In the genomic region with DNA sequence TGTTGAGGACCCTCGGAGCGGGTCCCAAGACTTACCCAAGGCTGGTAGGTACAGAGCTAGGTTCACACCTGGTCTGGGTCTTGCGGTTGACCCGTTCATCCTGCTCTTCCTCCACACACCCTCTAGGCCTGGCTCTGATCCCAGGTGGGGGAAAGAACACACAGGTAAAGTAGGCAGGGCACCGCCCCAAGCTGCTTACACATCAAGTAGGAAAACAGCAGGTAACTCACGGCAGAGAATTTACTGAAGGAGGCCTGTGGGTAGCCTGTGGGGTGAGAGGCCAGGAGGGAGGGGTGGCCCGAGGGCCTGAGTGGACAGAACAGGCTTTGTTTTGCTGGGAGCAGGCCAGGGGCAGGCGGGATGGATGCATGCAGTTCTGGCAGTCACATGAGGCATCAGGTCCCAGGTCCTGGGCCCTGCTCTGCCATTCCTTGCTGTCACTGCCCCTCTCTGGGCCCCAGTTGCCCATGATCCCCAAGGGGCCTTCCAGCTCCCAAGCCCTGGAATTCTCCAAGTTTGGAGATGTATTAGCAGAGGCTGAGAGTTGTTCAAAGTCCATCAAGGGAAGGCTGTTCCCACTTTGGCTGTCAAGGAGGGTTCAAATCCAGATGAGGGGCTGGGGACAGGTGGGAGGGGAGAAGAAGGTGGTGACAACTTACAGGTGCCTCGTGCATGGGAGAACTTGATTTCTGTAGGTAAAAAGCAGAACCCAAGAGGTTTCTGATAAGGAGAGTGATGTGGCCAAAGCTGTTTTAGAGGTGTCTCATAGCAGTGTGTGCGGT, we compare ENCODE assay signal across 9 cellular contexts. TPM values are rescaled to one million over a fixed set of nuclear protein-coding genes. Genes with fewer than 3 reads are reported as not detected.
DNase-seq lines count a peak whose midpoint lies in the region; ATAC-seq and TF ChIP-seq lines count a peak whose summit lies in the region.
"Had no signal": no experiment of that assay in that cellular context is flagged by ENCODE, and none has a peak within 500 bp of the region (broad histone marks: within the 10 kb centered on the region; RNA-seq: fewer than 3 reads in every experiment).

No MANE protein-coding gene starts in this region.

- H3K36me3 ChIP-seq in HUES64 (ENCODE audit: insufficient read depth, low read length) (no peaks in the 10 kb centered on the region), smooth muscle cell (ENCODE audit: low read depth) (no peaks in the 10 kb centered on the region), HAP-1 (replicated peaks) (0 out of 2 replicates have a peak, but pooled peaks cover 3% of the 10 kb centered on the region)

- H4K20me1 ChIP-seq in smooth muscle cell (ENCODE audit: low read depth): peaks cover 98% of the 10 kb centered on the region

- TF ChIP-seq CTCF in WTC11 (IDR thresholded peaks at IDR 0.05) (no peak), smooth muscle cell (IDR thresholded peaks at IDR 0.05; ENCODE audit: borderline replicate concordance, insufficient read depth, poor library complexity, severe bottlenecking) (no peak)

- H3K27me3 ChIP-seq in HUES64 (ENCODE audit: insufficient read depth, low read length) (no peaks in the 10 kb centered on the region), smooth muscle cell (ENCODE audit: low read depth) (no peaks in the 10 kb centered on the region), HAP-1 (ENCODE audit: low read depth) (no peaks in the 10 kb centered on the region)

- H3K4me1 ChIP-seq in HUES64 (ENCODE audit: insufficient read depth, low read length): peaks cover 31% of the 10 kb centered on the region
- H3K4me1 ChIP-seq in smooth muscle cell (ENCODE audit: low read depth): peaks cover 58% of the 10 kb centered on the region
- H3K4me1 ChIP-seq in HAP-1: peaks cover 30% of the 10 kb centered on the region

- H3K4me3 Mint-ChIP-seq in WTC11: no peak overlapping the region

- POLR2A ChIA-PET in WTC11 (lab: Charles Lee): no interaction called here

- no peak overlapping the region for H3K4me3 ChIP-seq in HUES64 (ENCODE audit: low read length)
- no peak overlapping the region for H3K4me3 ChIP-seq in smooth muscle cell
- no peak overlapping the region for H3K4me3 ChIP-seq in HAP-1

- no peaks in the 10 kb centered on the region for H3K27me3 Mint-ChIP-seq in WTC11 (ENCODE audit: low read depth)

- in situ Hi-C loops in HAP-1 (cut with MboI; ENCODE audit: low sequenced_read_pairs): no loop called here

- H3K27ac Mint-ChIP-seq in WTC11: peak overlapping the region; percentile 60; the same call in 1 of the 2 replicates

- H3K36me3 Mint-ChIP-seq in WTC11: peaks cover 36% of the 10 kb centered on the region

- ATAC-seq in WTC11: no peak

- H3K4me1 Mint-ChIP-seq in WTC11: peaks cover 72% of the 10 kb centered on the region

- peak overlapping the region; percentile 92 for H3K4me2 ChIP-seq in smooth muscle cell

- CTCF ChIA-PET in WTC11 (lab: Charles Lee): interaction anchor here (2.3 to 2.4 kb wide), 2 partner anchors 10 to 55 kb away, joined by 9 to 13 read pairs; no protein-coding TSS in a partner anchor

- H3K27ac ChIP-seq in HUES64 (ENCODE audit: low read depth, low read length) (peak overlapping the region; percentile 42; the same call in 1 of the 2 replicates), smooth muscle cell (ENCODE audit: low read depth) (peak overlapping the region; percentile 100)

- H3K9me3 ChIP-seq in HUES64 (ENCODE audit: insufficient read depth, low read depth, low read length): peaks cover 10% of the 10 kb centered on the region
- H3K9me3 ChIP-seq in smooth muscle cell (replicated peaks; ENCODE audit: low read depth): no peaks in the 10 kb centered on the region
- peaks cover 16% of the 10 kb centered on the region for H3K9me3 ChIP-seq in HAP-1

- H3K9me3 Mint-ChIP-seq in WTC11: peaks cover 30% of the 10 kb centered on the region

- H2AFZ ChIP-seq in smooth muscle cell (ENCODE audit: low read depth): no peak overlapping the region

- H3K79me2 ChIP-seq in smooth muscle cell (ENCODE audit: low read depth): peaks cover 100% of the 10 kb centered on the region

- H3K9ac ChIP-seq in HUES64 (ENCODE audit: low read depth, low read length): no peak overlapping the region
- H3K9ac ChIP-seq in smooth muscle cell (ENCODE audit: low read depth): peak overlapping the region; percentile 47

- WGBS in HUES64: 89% methylated on average over 10 of the region's 10 CpGs
- WGBS in smooth muscle cell (ENCODE audit: low lambda C conversion rate): 76% methylated on average over 10 of the region's 10 CpGs

- DNase-seq in WTC11 (ENCODE audit: low spot score): no peak
- DNase-seq in kidney tubule cell (ENCODE audit: low spot score): peak; percentile 68
- DNase-seq in smooth muscle cell (lab: John Stamatoyannopoulos, UW; ENCODE audit: unreplicated experiment): no peak
- DNase-seq in HAP-1 (ENCODE audit: low spot score in 2 of 2): no peak
- no peak for DNase-seq in NCI-H1092 (lab: John Stamatoyannopoulos, UW)
- DNase-seq in UCSD-AML1 (lab: John Stamatoyannopoulos, UW; ENCODE audit: unreplicated experiment): no peak
- DNase-seq in inferior parietal cortex (ENCODE audit: extremely low spot score): no peak

- H3F3A ChIP-seq in smooth muscle cell (ENCODE audit: low read depth): peaks cover 19% of the 10 kb centered on the region

TF ChIP-seq in WTC11, 78 proteins besides CTCF, POLR2A, EP300 and RAD21 (continues in another document):
- no peak for TF ChIP-seq NR3C1 (CRISPR knock-in tag; conservative IDR thresholded peaks at IDR 0.05; ENCODE audit: low read depth)
- no peak for TF ChIP-seq MYBL2 (CRISPR knock-in tag; IDR thresholded peaks at IDR 0.05)
- TF ChIP-seq, protein P1, sequence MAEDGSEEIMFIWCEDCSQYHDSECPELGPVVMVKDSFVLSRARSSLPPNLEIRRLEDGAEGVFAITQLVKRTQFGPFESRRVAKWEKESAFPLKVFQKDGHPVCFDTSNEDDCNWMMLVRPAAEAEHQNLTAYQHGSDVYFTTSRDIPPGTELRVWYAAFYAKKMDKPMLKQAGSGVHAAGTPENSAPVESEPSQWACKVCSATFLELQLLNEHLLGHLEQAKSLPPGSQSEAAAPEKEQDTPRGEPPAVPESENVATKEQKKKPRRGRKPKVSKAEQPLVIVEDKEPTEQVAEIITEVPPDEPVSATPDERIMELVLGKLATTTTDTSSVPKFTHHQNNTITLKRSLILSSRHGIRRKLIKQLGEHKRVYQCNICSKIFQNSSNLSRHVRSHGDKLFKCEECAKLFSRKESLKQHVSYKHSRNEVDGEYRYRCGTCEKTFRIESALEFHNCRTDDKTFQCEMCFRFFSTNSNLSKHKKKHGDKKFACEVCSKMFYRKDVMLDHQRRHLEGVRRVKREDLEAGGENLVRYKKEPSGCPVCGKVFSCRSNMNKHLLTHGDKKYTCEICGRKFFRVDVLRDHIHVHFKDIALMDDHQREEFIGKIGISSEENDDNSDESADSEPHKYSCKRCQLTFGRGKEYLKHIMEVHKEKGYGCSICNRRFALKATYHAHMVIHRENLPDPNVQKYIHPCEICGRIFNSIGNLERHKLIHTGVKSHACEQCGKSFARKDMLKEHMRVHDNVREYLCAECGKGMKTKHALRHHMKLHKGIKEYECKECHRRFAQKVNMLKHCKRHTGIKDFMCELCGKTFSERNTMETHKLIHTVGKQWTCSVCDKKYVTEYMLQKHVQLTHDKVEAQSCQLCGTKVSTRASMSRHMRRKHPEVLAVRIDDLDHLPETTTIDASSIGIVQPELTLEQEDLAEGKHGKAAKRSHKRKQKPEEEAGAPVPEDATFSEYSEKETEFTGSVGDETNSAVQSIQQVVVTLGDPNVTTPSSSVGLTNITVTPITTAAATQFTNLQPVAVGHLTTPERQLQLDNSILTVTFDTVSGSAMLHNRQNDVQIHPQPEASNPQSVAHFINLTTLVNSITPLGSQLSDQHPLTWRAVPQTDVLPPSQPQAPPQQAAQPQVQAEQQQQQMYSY (CRISPR knock-in tag; IDR thresholded peaks at IDR 0.05): no peak
- TF ChIP-seq GTF2I (CRISPR knock-in tag; conservative IDR thresholded peaks at IDR 0.05): no peak
- TF ChIP-seq, protein P2, sequence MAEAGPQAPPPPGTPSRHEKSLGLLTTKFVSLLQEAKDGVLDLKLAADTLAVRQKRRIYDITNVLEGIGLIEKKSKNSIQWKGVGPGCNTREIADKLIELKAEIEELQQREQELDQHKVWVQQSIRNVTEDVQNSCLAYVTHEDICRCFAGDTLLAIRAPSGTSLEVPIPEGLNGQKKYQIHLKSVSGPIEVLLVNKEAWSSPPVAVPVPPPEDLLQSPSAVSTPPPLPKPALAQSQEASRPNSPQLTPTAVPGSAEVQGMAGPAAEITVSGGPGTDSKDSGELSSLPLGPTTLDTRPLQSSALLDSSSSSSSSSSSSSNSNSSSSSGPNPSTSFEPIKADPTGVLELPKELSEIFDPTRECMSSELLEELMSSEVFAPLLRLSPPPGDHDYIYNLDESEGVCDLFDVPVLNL (CRISPR knock-in tag; IDR thresholded peaks at IDR 0.05; ENCODE audit: borderline replicate concordance, low read depth): no peak
- TF ChIP-seq, protein P3, sequence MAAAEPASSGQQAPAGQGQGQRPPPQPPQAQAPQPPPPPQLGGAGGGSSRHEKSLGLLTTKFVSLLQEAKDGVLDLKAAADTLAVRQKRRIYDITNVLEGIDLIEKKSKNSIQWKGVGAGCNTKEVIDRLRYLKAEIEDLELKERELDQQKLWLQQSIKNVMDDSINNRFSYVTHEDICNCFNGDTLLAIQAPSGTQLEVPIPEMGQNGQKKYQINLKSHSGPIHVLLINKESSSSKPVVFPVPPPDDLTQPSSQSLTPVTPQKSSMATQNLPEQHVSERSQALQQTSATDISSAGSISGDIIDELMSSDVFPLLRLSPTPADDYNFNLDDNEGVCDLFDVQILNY (CRISPR knock-in tag; IDR thresholded peaks at IDR 0.05): no peak
- no peak for TF ChIP-seq RELA (CRISPR knock-in tag; IDR thresholded peaks at IDR 0.05; ENCODE audit: borderline replicate concordance)
- no peak for TF ChIP-seq PREB (CRISPR knock-in tag; IDR thresholded peaks at IDR 0.05; ENCODE audit: borderline replicate concordance)
- TF ChIP-seq TEAD1 (CRISPR knock-in tag; IDR thresholded peaks at IDR 0.05): no peak
- TF ChIP-seq FOXP1 (CRISPR knock-in tag; IDR thresholded peaks at IDR 0.05; ENCODE audit: borderline replicate concordance): no peak
- no peak for TF ChIP-seq ZNF219 (CRISPR knock-in tag; IDR thresholded peaks at IDR 0.05; ENCODE audit: borderline replicate concordance)

RNA-seq across cellular contexts. Expression of gene TSKU, which starts 5.7 kb away (rescaled TPM):
- 30.2 TPM for polyA plus RNA-seq in HUES64 (2013, experiment 1 of 2)
- 30.3 TPM for polyA plus RNA-seq in HUES64 (2013, experiment 2 of 2)
- 24.0 to 30.3 TPM (median 24.4 TPM) in 3 replicates for total RNA-seq in WTC11 (2021)
- 75.2 and 76.5 TPM in 2 replicates for total RNA-seq in smooth muscle cell
- 122 and 144 TPM in 2 replicates for polyA plus RNA-seq in smooth muscle cell
- total RNA-seq: mononuclear cell had no signal
